11 cellular contexts compared by ENCODE assay signal in the genomic region with DNA sequence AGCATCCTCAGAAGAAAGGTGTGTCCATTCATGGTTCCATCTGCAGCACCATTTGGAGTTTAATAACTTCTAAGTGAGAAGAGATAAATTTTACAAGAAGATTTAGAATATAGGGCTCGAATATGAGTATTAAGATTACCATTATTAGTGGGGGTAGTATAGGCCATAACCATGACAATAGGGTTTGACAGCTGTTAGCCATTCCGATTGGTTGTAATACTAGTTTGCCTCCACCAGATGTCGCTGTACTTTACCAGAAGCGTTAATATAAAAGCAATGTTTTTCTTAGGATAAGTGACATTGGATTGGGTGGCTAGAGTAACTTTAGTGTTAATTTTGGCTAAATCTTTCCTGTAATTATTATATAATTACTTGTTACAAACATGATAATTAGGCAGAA.
DNase-seq lines count a peak whose midpoint lies in the region; ATAC-seq and TF ChIP-seq lines count a peak whose summit lies in the region.
"Had no signal": no experiment of that assay in that cellular context is flagged by ENCODE, and none has a peak within 500 bp of the region (broad histone marks: within the 10 kb centered on the region; RNA-seq: fewer than 3 reads in every experiment).

No MANE protein-coding gene starts in this region.

- DNase-seq in AG04450 (ENCODE audit: low read depth, low spot score) = no peak
- DNase-seq in GM12865 (ENCODE audit: low read depth) = peak; percentile 21
- no peak for DNase-seq in Peyer's patch
- no peak for DNase-seq in foreskin fibroblast
- no peak for DNase-seq in AG08396 (ENCODE audit: low spot score)
- DNase-seq: NCI-H2029; stimulated activated CD4-positive, alpha-beta T cell treated with anti-CD3 and anti-CD28 coated beads, Interleukin-4, amount 100 ng/mL, for 4 hours had no signal

- no peak overlapping the region for H3K27ac ChIP-seq in AG04450 (ENCODE audit: low read depth, low read length)
- H3K27ac ChIP-seq in Peyer's patch = no peak overlapping the region

- H3K36me3 ChIP-seq in Peyer's patch = no peaks in the 10 kb centered on the region

- no peak overlapping the region for H3K4me3 ChIP-seq in AG04450 (ENCODE audit: low read depth, low read length)
- H3K4me3 ChIP-seq in GM12865 (ENCODE audit: low read depth, low read length) = no peak overlapping the region
- H3K4me3 ChIP-seq in Peyer's patch = no peak overlapping the region
- H3K4me3 ChIP-seq in foreskin fibroblast (ENCODE audit: low read depth in 1 of 2, low read length in 2 of 2) = no peak overlapping the region

- peak; percentile 53 for TF ChIP-seq CTCF in AG04450 (IDR thresholded peaks at IDR 0.05; ENCODE audit: low read depth, low read length)
- peak; percentile 51 for TF ChIP-seq CTCF in GM12865 (IDR thresholded peaks at IDR 0.05; ENCODE audit: insufficient read depth, low read depth, low read length, missing control alignments)
- TF ChIP-seq CTCF in Peyer's patch (IDR thresholded peaks at IDR 0.05) = peak in 4 of 6 experiments; percentile 20 to 49 (median 38)
- peak; percentile 43 for TF ChIP-seq CTCF in foreskin fibroblast (IDR thresholded peaks at IDR 0.05; ENCODE audit: low read depth, low read length)

- CTCF ChIA-PET in AG04450 (lab: Charles Lee) = interaction anchor here (0.6 to 1.3 kb wide), 3 partner anchors 9 to 60 kb away, joined by 3 to 4 read pairs (median 3); no protein-coding TSS in a partner anchor

- TF ChIP-seq POLR2A in Peyer's patch (IDR thresholded peaks at IDR 0.05) = no peak

- H3K9me3 ChIP-seq in AG04450 (ENCODE audit: control insufficient read depth, insufficient read depth, low read length) (peaks cover 17% of the 10 kb centered on the region), Peyer's patch (peaks cover 0 to 12% (median 5%) of the 10 kb centered on the region in 4 donors)

- H3K4me1 ChIP-seq in Peyer's patch = no peaks in the 10 kb centered on the region

- ATAC-seq in GM21619 (IDR thresholded peaks at IDR 0.05; ENCODE audit: unreplicated experiment) = no peak
- no peak for ATAC-seq in GM19463 (IDR thresholded peaks at IDR 0.05; ENCODE audit: unreplicated experiment)
- ATAC-seq in GM21447 (IDR thresholded peaks at IDR 0.05; ENCODE audit: unreplicated experiment) = no peak
- ATAC-seq: activated CD4-positive, CD25-positive, alpha-beta regulatory T cell treated with anti-CD3 and anti-CD28 coated beads, Interleukin-2, amount 50 U/mL, for 24 hours had no signal

- H3K27me3 ChIP-seq in AG04450 (ENCODE audit: control insufficient read depth, insufficient read depth, low read length) (no peaks in the 10 kb centered on the region), Peyer's patch (no peaks in the 10 kb centered on the region)

- POLR2A ChIA-PET in AG04450 (lab: Yijun Ruan, JAX) = no interaction called here
